26 cellular contexts compared by ENCODE assay signal in the genomic region with DNA sequence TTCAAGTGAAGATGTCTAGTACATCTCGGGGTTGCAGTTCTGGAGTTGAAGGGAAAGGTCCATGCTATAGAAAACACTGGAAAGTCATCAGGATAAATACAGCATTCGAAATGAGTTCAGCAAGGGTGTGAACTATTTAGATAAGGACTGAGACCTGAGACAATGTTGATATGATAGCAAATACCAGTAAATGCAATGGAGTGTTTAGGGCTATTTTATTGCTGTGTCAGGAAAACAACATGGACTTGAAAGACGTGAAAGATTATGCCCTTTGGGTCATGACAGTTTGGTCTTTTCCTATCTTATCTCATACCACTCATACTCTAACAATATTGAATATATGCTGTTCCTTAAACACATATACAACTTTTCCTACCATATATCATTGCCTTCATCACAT.
"Had no signal": no experiment of that assay in that cellular context is flagged by ENCODE, and none has a peak within 500 bp of the region (broad histone marks: within the 10 kb centered on the region; RNA-seq: fewer than 3 reads in every experiment).

No MANE protein-coding gene starts in this region.

- DNase-seq: naive thymus-derived CD4-positive, alpha-beta T cell; natural killer cell; occipital lobe; pancreas; posterior cingulate gyrus; psoas muscle; right cardiac atrium; spleen; stimulated activated CD4-positive, alpha-beta T cell treated with anti-CD3 and anti-CD28 coated beads, Interleukin-12 subunit alpha, Interleukin-12 subunit beta, amount 100 ng/mL, for 4 hours; stimulated activated CD4-positive, alpha-beta T cell treated with anti-CD3 and anti-CD28 coated beads, Interleukin-1b, Interleukin-23, amount 100 ng/mL, for 48 hours; stimulated activated CD4-positive, alpha-beta T cell treated with anti-CD3 and anti-CD28 coated beads, Interleukin-4, amount 100 ng/mL, for 1 hour; stimulated activated naive B cell treated with anti-CD40 and anti-IgM and Interleukin-4, amounts not matched to agents 10 μg/mL and 1 μg/mL and 100 μg/mL, for 72 hours; stimulated activated naive CD8-positive, alpha-beta T cell treated with anti-CD3 and anti-CD28 coated beads, Interleukin-15, amount 100 ng/mL, for 72 hours; stimulated activated naive CD8-positive, alpha-beta T cell treated with anti-CD3 and anti-CD28 coated beads, Interleukin-15, Interleukin-2, amounts not matched to agents 100 U/mL and 50 U/mL, for 24 hours; substantia nigra; testis; tibial artery; transverse colon; upper lobe of right lung; uterus had no signal

- H2AFZ ChIP-seq: neural progenitor cell had no signal

- H3K36me3 ChIP-seq: neural progenitor cell, pancreas, spleen, suprapubic skin, tibial artery, transverse colon, upper lobe of right lung, uterus had no signal

- H3K27ac ChIP-seq: neural progenitor cell, pancreas, psoas muscle, skin epidermis, spleen, suprapubic skin, testis, tibial artery, transverse colon, upper lobe of right lung, uterus had no signal

- H3K9ac ChIP-seq: neural progenitor cell had no signal

- FAIRE-seq: pancreas had no signal

- H3K4me1 ChIP-seq: neural progenitor cell, pancreas, psoas muscle, spleen, suprapubic skin, testis, tibial artery, transverse colon, upper lobe of right lung, uterus had no signal

- H3K9me3 ChIP-seq: pancreas, psoas muscle, testis, tibial artery, transverse colon, upper lobe of right lung, uterus had no signal

- H3K4me3 ChIP-seq: neural progenitor cell, pancreas, psoas muscle, skin epidermis, smooth muscle cell, spleen, suprapubic skin, testis, tibial artery, transverse colon, upper lobe of right lung, uterus had no signal

- H3K4me2 ChIP-seq: neural progenitor cell, smooth muscle cell had no signal

- ATAC-seq: naive thymus-derived CD4-positive, alpha-beta T cell; natural killer cell; pancreas; psoas muscle; right cardiac atrium; sciatic nerve; stimulated activated effector memory CD8-positive, alpha-beta T cell treated with anti-CD3 and anti-CD28 coated beads, Interleukin-12 subunit alpha, Interleukin-12 subunit beta, amount 100 ng/mL, for 72 hours; stimulated activated naive B cell treated with anti-CD40 and anti-IgM and Interleukin-4, amounts not matched to agents 10 μg/mL and 1 μg/mL and 100 μg/mL, for 72 hours; stimulated activated naive CD8-positive, alpha-beta T cell treated with anti-CD3 and anti-CD28 coated beads, Interleukin-15, amount 100 ng/mL, for 72 hours; stimulated activated naive CD8-positive, alpha-beta T cell treated with anti-CD3 and anti-CD28 coated beads, Interleukin-15, Interleukin-2, amounts not matched to agents 100 U/mL and 50 U/mL, for 24 hours; upper lobe of right lung had no signal

- H3K27me3 ChIP-seq: neural progenitor cell, pancreas, spleen, suprapubic skin, testis, tibial artery, transverse colon, upper lobe of right lung, uterus had no signal
